In genomic region chr14:73612339-73613045, GRCh38 we compare ENCODE assay signal across 8 cellular contexts. TPM values are rescaled to one million over a fixed set of nuclear protein-coding genes. Genes with fewer than 3 reads are reported as not detected.
A peak's percentile ranks its signal among the peaks of the same experiment; 100 is the strongest.
DNase-seq lines count a peak whose midpoint lies in the region; ATAC-seq and TF ChIP-seq lines count a peak whose summit lies in the region.

Gene ACOT6 (plus strand): TSS chr14:73612517. CDS start chr14:73612572, 55 bp downstream.

- no peak for TF ChIP-seq CTCF in epithelial cell of esophagus (IDR thresholded peaks at IDR 0.05; ENCODE audit: insufficient read depth, low read depth, low read length, missing control alignments)

- no peaks in the 10 kb centered on the region for H3K9me3 ChIP-seq in mononuclear cell (ENCODE audit: low read depth, low read length)

- H3K4me1 ChIP-seq in mononuclear cell (ENCODE audit: insufficient read depth, low read length): peaks cover 8% of the 10 kb centered on the region

- H3K27me3 ChIP-seq in mononuclear cell (ENCODE audit: insufficient read depth, low read length): peaks cover 5% of the 10 kb centered on the region

- peak within 1 kb of the TSS; percentile 47 for H3K4me3 ChIP-seq in epithelial cell of esophagus (ENCODE audit: low read length)
- peak within 1 kb of the TSS; percentile 51 for H3K4me3 ChIP-seq in mononuclear cell (ENCODE audit: low read length)

- ATAC-seq in GM18517 (IDR thresholded peaks at IDR 0.05; ENCODE audit: unreplicated experiment) (peak; percentile 64), HG03135 (IDR thresholded peaks at IDR 0.05; ENCODE audit: unreplicated experiment) (peak; percentile 76)

- DNase-seq in 8988T (peak; percentile 76), NOMO-1 treated with DMSO at 0.1 percent for 48 hours (lab: John Stamatoyannopoulos, UW; ENCODE audit: unreplicated experiment) (peak; percentile 72), activated T-cell treated with anti-CD3 and anti-CD28 coated beads for 24 hours (ENCODE audit: low read depth) (peak; percentile 53), epithelial cell of esophagus (ENCODE audit: low read depth) (peak; percentile 73)
- peak; percentile 40 to 43 for DNase-seq in stimulated activated CD8-positive, alpha-beta memory T cell treated with anti-CD3 and anti-CD28 coated beads, Interleukin-2, amount 100 ng/mL, for 1 hour (ENCODE audit: low read depth in 2 of 2)

RNA-seq across cellular contexts. Expression of gene ACOT6, which starts in this region (rescaled TPM):
- total RNA-seq in mononuclear cell: not detected

Comparison
In these comparisons a context has a peak if more than half of its experiments do, and no peak if none do; other contexts are left out.
1. Peak in every context shown above with its lines: DNase-seq, ATAC-seq and H3K4me3 ChIP-seq.